In genomic region chr11:92300871-92301270, GRCh38 we compare ENCODE assay signal across 24 cellular contexts.
"Had no signal": no experiment of that assay in that cellular context is flagged by ENCODE, and none has a peak within 500 bp of the region (broad histone marks: within the 10 kb centered on the region; RNA-seq: fewer than 3 reads in every experiment).

No MANE protein-coding gene starts in this region.

- H3K27ac Mint-ChIP-seq: activated CD8-positive, alpha-beta T cell treated with anti-CD3 and anti-CD28 coated beads, Interleukin-2, amount 10 ng/mL, durations not matched to agents 7 days and 5 days; activated naive CD4-positive, alpha-beta T cell treated with anti-CD3 and anti-CD28 coated beads, Interleukin-2, amount 50 U/mL, for 24 hours; T-helper 1 cell treated with Interleukin-12 subunit alpha and Interleukin-12 subunit beta and Interleukin-4 antibody, amounts not matched to agents 30 μg/mL and 1 μg/mL, for 36 hours had no signal

- H3K9me3 Mint-ChIP-seq: T-helper 1 cell treated with Interleukin-12 subunit alpha and Interleukin-12 subunit beta and Interleukin-4 antibody, amounts not matched to agents 30 μg/mL and 1 μg/mL, for 36 hours had no signal

- H3K4me1 ChIP-seq: breast epithelium, Peyer's patch had no signal

- H3K4me1 Mint-ChIP-seq: activated naive CD4-positive, alpha-beta T cell treated with anti-CD3 and anti-CD28 coated beads, Interleukin-2, amount 50 U/mL, for 24 hours had no signal

- H3K27me3 ChIP-seq: breast epithelium, Peyer's patch, SJSA1 had no signal

- H3K4me3 ChIP-seq: breast epithelium, K562, Peyer's patch, SJSA1 had no signal

- H3K9me3 ChIP-seq: breast epithelium, Peyer's patch, SJSA1 had no signal

- H3K36me3 ChIP-seq: breast epithelium, Peyer's patch, SJSA1 had no signal

- H3K27ac ChIP-seq: breast epithelium, Peyer's patch, RWPE1, SJSA1 had no signal

- H3K27me3 Mint-ChIP-seq: activated naive CD4-positive, alpha-beta T cell treated with anti-CD3 and anti-CD28 coated beads, Interleukin-2, amount 50 U/mL, for 24 hours had no signal

- ATAC-seq: activated CD8-positive, alpha-beta T cell treated with anti-CD3 and anti-CD28 coated beads, Interleukin-2, amount 10 ng/mL, durations not matched to agents 7 days and 5 days; K562 had no signal

- DNase-seq: activated CD4-positive, alpha-beta T cell treated with anti-CD3 and anti-CD28 coated beads for 48 hours; activated CD4-positive, alpha-beta T cell treated with anti-CD3 and anti-CD28 coated beads, Interleukin-2, amount 50 U/mL, for 4 hours; activated CD4-positive, CD25-positive, alpha-beta regulatory T cell treated with anti-CD3 and anti-CD28 coated beads, Interleukin-2, amount 50 U/mL, for 72 hours; activated CD8-positive, alpha-beta memory T cell treated with anti-CD3 and anti-CD28 coated beads, Interleukin-2, amount 50 U/mL, for 48 hours; activated CD8-positive, alpha-beta T cell treated with anti-CD3 and anti-CD28 coated beads, Interleukin-2, amount 10 ng/mL, durations not matched to agents 7 days and 5 days; activated T-cell treated with anti-CD3 and anti-CD28 coated beads, Interleukin-2, amount 50 U/mL, for 1 hour; aorta; caudate nucleus; Karpas-422; MM.1S; NCI-H2029; NCI-H2107; NCI-H2171 treated with DMSO at 0.1 percent for 48 hours; NCI-H226; NCI-H526; NCI-H82; Peyer's patch; Right ventricle myocardium superior had no signal

- FAIRE-seq: K562 had no signal

- H3K4me3 Mint-ChIP-seq: activated CD8-positive, alpha-beta T cell treated with anti-CD3 and anti-CD28 coated beads, Interleukin-2, amount 10 ng/mL, durations not matched to agents 7 days and 5 days; activated naive CD4-positive, alpha-beta T cell treated with anti-CD3 and anti-CD28 coated beads, Interleukin-2, amount 50 U/mL, for 24 hours; T-helper 1 cell treated with Interleukin-12 subunit alpha and Interleukin-12 subunit beta and Interleukin-4 antibody, amounts not matched to agents 30 μg/mL and 1 μg/mL, for 36 hours had no signal

- H3K36me3 Mint-ChIP-seq: activated naive CD4-positive, alpha-beta T cell treated with anti-CD3 and anti-CD28 coated beads, Interleukin-2, amount 50 U/mL, for 24 hours had no signal
